In genomic region chr18:11496561-11497172, GRCh38 we compare ENCODE assay signal across 20 cellular contexts.
"Had no signal": no experiment of that assay in that cellular context is flagged by ENCODE, and none has a peak within 500 bp of the region (broad histone marks: within the 10 kb centered on the region; RNA-seq: fewer than 3 reads in every experiment).

No MANE protein-coding gene starts in this region.

- H3K4me2 ChIP-seq: neural progenitor cell had no signal

- H3K4me3 Mint-ChIP-seq: activated CD8-positive, alpha-beta T cell treated with anti-CD3 and anti-CD28 coated beads, Interleukin-2, amount 10 ng/mL, durations not matched to agents 7 days and 5 days; activated T-helper 1 cell treated with anti-CD3 and anti-CD28 coated beads, Interleukin-12 subunit alpha, Interleukin-12 subunit beta, Interleukin-2, Interleukin-4 antibody, amounts not matched to agents 30 ng/mL and 10 ng/mL and 1 ng/mL, durations not matched to agents 14 hours and 24 hours and 36 hours; naive thymus-derived CD4-positive, alpha-beta T cell; neural progenitor cell; stimulated activated effector memory CD8-positive, alpha-beta T cell treated with anti-CD3 and anti-CD28 coated beads, Interleukin-12 subunit alpha, Interleukin-12 subunit beta, amount 100 ng/mL, for 72 hours had no signal

- H3K36me3 Mint-ChIP-seq: activated naive CD4-positive, alpha-beta T cell treated with anti-CD3 and anti-CD28 coated beads, Interleukin-2, amount 50 U/mL, for 72 hours; naive thymus-derived CD4-positive, alpha-beta T cell; neural progenitor cell; stimulated activated effector memory CD8-positive, alpha-beta T cell treated with anti-CD3 and anti-CD28 coated beads, Interleukin-12 subunit alpha, Interleukin-12 subunit beta, amount 100 ng/mL, for 72 hours had no signal

- H3K4me1 ChIP-seq: lower lobe of right lung, neural progenitor cell, transverse colon, vagina had no signal

- DNase-seq: activated CD4-positive, alpha-beta T cell treated with anti-CD3 and anti-CD28 coated beads for 1 hour; activated CD4-positive, alpha-beta T cell treated with anti-CD3 and anti-CD28 coated beads, Interleukin-2, amount 50 U/mL, for 1 hour; activated CD8-positive, alpha-beta T cell treated with anti-CD3 and anti-CD28 coated beads, Interleukin-2, amount 10 ng/mL, durations not matched to agents 7 days and 5 days; aorta; brain microvascular endothelial cell; central memory CD4-positive, alpha-beta T cell; effector memory CD4-positive, alpha-beta T cell; heart right ventricle; islet precursor cell; lower lobe of right lung; naive thymus-derived CD4-positive, alpha-beta T cell; small intestine; stimulated activated CD4-positive, alpha-beta T cell treated with anti-CD3 and anti-CD28 coated beads, Interleukin-2, amount 100 ng/mL, for 24 hours; transverse colon had no signal

- H3K9me3 ChIP-seq: esophagus muscularis mucosa, heart right ventricle, lower lobe of right lung, transverse colon, vagina had no signal

- H3K4me3 ChIP-seq: esophagus muscularis mucosa, heart right ventricle, lower lobe of right lung, neural progenitor cell, transverse colon, vagina had no signal

- H3K9ac ChIP-seq: neural progenitor cell had no signal

- H3K9me3 Mint-ChIP-seq: activated T-helper 1 cell treated with anti-CD3 and anti-CD28 coated beads, Interleukin-12 subunit alpha, Interleukin-12 subunit beta, Interleukin-2, Interleukin-4 antibody, amounts not matched to agents 30 ng/mL and 10 ng/mL and 1 ng/mL, durations not matched to agents 14 hours and 24 hours and 36 hours; stimulated activated effector memory CD8-positive, alpha-beta T cell treated with anti-CD3 and anti-CD28 coated beads, Interleukin-12 subunit alpha, Interleukin-12 subunit beta, amount 100 ng/mL, for 72 hours had no signal

- H2AFZ ChIP-seq: neural progenitor cell had no signal

- H3K36me3 ChIP-seq: brain microvascular endothelial cell, esophagus muscularis mucosa, heart right ventricle, lower lobe of right lung, neural progenitor cell, transverse colon, vagina had no signal

- H3K27ac Mint-ChIP-seq: activated CD8-positive, alpha-beta T cell treated with anti-CD3 and anti-CD28 coated beads, Interleukin-2, amount 10 ng/mL, durations not matched to agents 7 days and 5 days; activated naive CD4-positive, alpha-beta T cell treated with anti-CD3 and anti-CD28 coated beads, Interleukin-2, amount 50 U/mL, for 72 hours; activated T-helper 1 cell treated with anti-CD3 and anti-CD28 coated beads, Interleukin-12 subunit alpha, Interleukin-12 subunit beta, Interleukin-2, Interleukin-4 antibody, amounts not matched to agents 30 ng/mL and 10 ng/mL and 1 ng/mL, durations not matched to agents 14 hours and 24 hours and 36 hours; naive thymus-derived CD4-positive, alpha-beta T cell; neural progenitor cell; stimulated activated effector memory CD8-positive, alpha-beta T cell treated with anti-CD3 and anti-CD28 coated beads, Interleukin-12 subunit alpha, Interleukin-12 subunit beta, amount 100 ng/mL, for 72 hours had no signal

- FAIRE-seq: small intestine had no signal

- H3K4me1 Mint-ChIP-seq: naive thymus-derived CD4-positive, alpha-beta T cell; stimulated activated effector memory CD8-positive, alpha-beta T cell treated with anti-CD3 and anti-CD28 coated beads, Interleukin-12 subunit alpha, Interleukin-12 subunit beta, amount 100 ng/mL, for 72 hours had no signal

- H3K27me3 ChIP-seq: brain microvascular endothelial cell, esophagus muscularis mucosa, heart right ventricle, neural progenitor cell, transverse colon, vagina had no signal

- ATAC-seq: activated CD8-positive, alpha-beta T cell treated with anti-CD3 and anti-CD28 coated beads, Interleukin-2, amount 10 ng/mL, durations not matched to agents 7 days and 5 days; activated naive CD4-positive, alpha-beta T cell treated with anti-CD3 and anti-CD28 coated beads, Interleukin-2, amount 50 U/mL, for 72 hours; lower lobe of right lung; naive thymus-derived CD4-positive, alpha-beta T cell; stimulated activated effector memory CD8-positive, alpha-beta T cell treated with anti-CD3 and anti-CD28 coated beads, Interleukin-12 subunit alpha, Interleukin-12 subunit beta, amount 100 ng/mL, for 72 hours had no signal

- H3K27ac ChIP-seq: brain microvascular endothelial cell, esophagus muscularis mucosa, heart right ventricle, lower lobe of right lung, neural progenitor cell, transverse colon, vagina had no signal
